ENCODE assay signal across 8 cellular contexts in genomic region chr6:692356-692851, GRCh38. TPM values are rescaled to one million over a fixed set of nuclear protein-coding genes. Genes with fewer than 3 reads are reported as not detected.
DNase-seq lines count a peak whose midpoint lies in the region; ATAC-seq and TF ChIP-seq lines count a peak whose summit lies in the region.

No MANE protein-coding gene starts in this region.

- no peak for TF ChIP-seq CTCF in right lobe of liver (IDR thresholded peaks at IDR 0.05)

- peak overlapping the region; percentile 83 to 98 (median 98) for H3K4me3 ChIP-seq in right lobe of liver

- H3K9me3 ChIP-seq in right lobe of liver: no peaks in the 10 kb centered on the region

- intact Hi-C loops in right lobe of liver (cut with DNase I): no loop called here

- WGBS in right lobe of liver (ENCODE audit: insufficient coverage, low coverage, low lambda C conversion rate, missing lambda C conversion rate): under 1% methylated on average over 18 of the region's 45 CpGs

- TF ChIP-seq POLR2A in GM18505 (IDR thresholded peaks at IDR 0.05; ENCODE audit: borderline replicate concordance, extremely low read depth, insufficient read depth, insufficient read length) (no peak), right lobe of liver (IDR thresholded peaks at IDR 0.05) (no peak)

- H3K27ac ChIP-seq in right lobe of liver: peak overlapping the region; percentile 41 to 78 (median 44)

- H3K36me3 ChIP-seq in right lobe of liver: no peaks in the 10 kb centered on the region

- no peaks in the 10 kb centered on the region for H3K27me3 ChIP-seq in right lobe of liver

- ATAC-seq in GM18505 (IDR thresholded peaks at IDR 0.05; ENCODE audit: unreplicated experiment) (peak; percentile 68), HG02642 (IDR thresholded peaks at IDR 0.05; ENCODE audit: poor library complexity, unreplicated experiment) (peak; percentile 83), right lobe of liver (peak; percentile 77 to 87 (median 84))

- peak; percentile 54 for DNase-seq in NCI-H1105 (lab: John Stamatoyannopoulos, UW)
- DNase-seq in activated CD4-positive, alpha-beta T cell treated with anti-CD3 and anti-CD28 coated beads for 1 hour: peak; percentile 64
- DNase-seq in cerebellar cortex (ENCODE audit: low spot score): peak; percentile 63
- DNase-seq in right lobe of liver: peak; percentile 57 to 71 (median 65)
- DNase-seq in stimulated activated CD4-positive, alpha-beta T cell treated with anti-CD3 and anti-CD28 coated beads, Interleukin-4, amount 100 ng/mL, for 1 hour: peak; percentile 80
- no peak for DNase-seq in NCI-H1092 treated with DMSO at 0.1 percent for 48 hours (lab: John Stamatoyannopoulos, UW)

- H3K4me1 ChIP-seq in right lobe of liver: peaks cover 0 to 3% (median 3%) of the 10 kb centered on the region in 4 donors

RNA-seq across cellular contexts. Expression of gene EXOC2, which starts 0.5 kb away (rescaled TPM):
- 10 to 100 TPM in 5 of 6 experiments, 1 to 10 TPM in 1; 7.1 to 12.8 (median 10.5) TPM for total RNA-seq in right lobe of liver

RNA-seq across cellular contexts. Expression of gene HUS1B, which starts 35.5 kb away (rescaled TPM):
- 1 to 10 TPM in 2 of 6 experiments, under 1 TPM in 3, not detected in 1; 0.26 to 2.8 (median 0.34) TPM for total RNA-seq in right lobe of liver
